ENCODE assay signal across 6 cellular contexts in the genomic region with DNA sequence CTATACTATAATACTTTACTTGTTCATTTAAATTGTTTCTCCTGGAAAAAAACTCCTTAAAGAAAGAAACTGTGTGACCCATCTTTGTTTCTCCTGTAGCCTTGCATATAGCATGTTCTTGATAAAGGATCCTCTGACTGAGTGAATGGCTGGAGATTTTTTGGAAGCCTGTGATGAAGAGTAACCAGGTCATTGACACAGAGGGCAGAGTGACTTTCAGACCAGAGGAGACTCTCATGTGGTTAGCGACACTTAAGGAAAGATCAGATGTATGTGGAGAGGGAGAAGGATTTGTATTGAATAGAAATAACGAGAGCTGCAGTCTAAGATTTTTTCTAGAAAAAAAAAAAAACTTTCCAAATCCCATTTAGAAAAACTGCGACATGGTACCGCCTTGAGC.
"Had no signal": no experiment of that assay in that cellular context is flagged by ENCODE, and none has a peak within 500 bp of the region (broad histone marks: within the 10 kb centered on the region; RNA-seq: fewer than 3 reads in every experiment).

No MANE protein-coding gene starts in this region.

- ATAC-seq: K562 had no signal

- H3K4me3 Mint-ChIP-seq: IgD-negative memory B cell had no signal

- FAIRE-seq: HTR-8/SVneo, K562 had no signal

- H3K27ac ChIP-seq: HL-60 had no signal

- H3K9me3 Mint-ChIP-seq: IgD-negative memory B cell had no signal

- DNase-seq: IMR-90, KBM-7 had no signal

- H3K27ac Mint-ChIP-seq: IgD-negative memory B cell had no signal

- H3K4me3 ChIP-seq: K562 had no signal

- H3K4me1 Mint-ChIP-seq: IgD-negative memory B cell had no signal
